In the genomic region with DNA sequence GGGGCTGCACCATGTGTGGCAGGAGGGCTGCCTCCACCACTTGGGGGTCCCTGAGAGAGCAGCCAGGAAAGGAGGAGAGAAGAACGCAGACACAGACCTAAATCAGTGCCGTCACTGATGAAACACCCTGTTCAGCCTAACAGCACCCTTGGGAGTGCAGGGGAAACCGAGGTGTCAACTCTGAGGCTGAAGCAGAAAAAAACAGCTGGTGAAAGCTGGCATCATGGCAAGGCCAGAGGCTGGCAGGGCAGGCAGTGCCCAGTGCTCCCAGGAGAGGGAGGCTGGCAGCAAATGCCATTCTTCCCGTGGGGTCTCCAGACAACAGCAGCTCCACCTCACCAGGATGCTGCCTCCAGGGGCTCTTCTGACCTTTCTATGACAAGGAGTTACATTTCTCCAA, we compare ENCODE assay signal across 25 cellular contexts. TPM values are rescaled to one million over a fixed set of nuclear protein-coding genes. Genes with fewer than 3 reads are reported as not detected.
"Had no signal": no experiment of that assay in that cellular context is flagged by ENCODE, and none has a peak within 500 bp of the region (broad histone marks: within the 10 kb centered on the region; RNA-seq: fewer than 3 reads in every experiment).

No MANE protein-coding gene starts in this region.

- H3K27me3 Mint-ChIP-seq: activated naive CD8-positive, alpha-beta T cell treated with anti-CD3 and anti-CD28 coated beads for 36 hours; activated T-cell treated with anti-CD3 and anti-CD28 coated beads, Interleukin-2, amount 50 U/mL, for 24 hours; activated T-helper 17 cell treated with anti-CD3 and anti-CD28 coated beads, Interleukin-2, amount 50 U/mL, for 72 hours; stimulated activated naive CD8-positive, alpha-beta T cell treated with anti-CD3 and anti-CD28 coated beads, Interleukin-15, Interleukin-2, amounts not matched to agents 100 ng/mL and 50 ng/mL, for 24 hours; T-cell had no signal

- H3K9me3 ChIP-seq: esophagus squamous epithelium, gastrocnemius medialis, neutrophil, ovary, psoas muscle, tibial artery had no signal

- H3K27me3 ChIP-seq: esophagus squamous epithelium, gastrocnemius medialis, neutrophil, ovary, tibial artery had no signal

- H3K4me3 ChIP-seq: esophagus squamous epithelium, gastrocnemius medialis, ovary, psoas muscle, tibial artery had no signal

- H3K27ac ChIP-seq: esophagus squamous epithelium, gastrocnemius medialis, neutrophil, ovary, psoas muscle, tibial artery had no signal

- H3K4me1 Mint-ChIP-seq: endodermal cell, nephron had no signal

- ATAC-seq: activated T-helper 17 cell treated with anti-CD3 and anti-CD28 coated beads, Interleukin-2, amount 50 U/mL, for 72 hours; right cardiac atrium; T-cell had no signal

- H3K27ac Mint-ChIP-seq: activated naive CD8-positive, alpha-beta T cell treated with anti-CD3 and anti-CD28 coated beads for 36 hours; activated T-cell treated with anti-CD3 and anti-CD28 coated beads, Interleukin-2, amount 50 U/mL, for 24 hours; activated T-helper 17 cell treated with anti-CD3 and anti-CD28 coated beads, Interleukin-2, amount 50 U/mL, for 72 hours; endodermal cell; nephron; stimulated activated naive CD8-positive, alpha-beta T cell treated with anti-CD3 and anti-CD28 coated beads, Interleukin-15, Interleukin-2, amounts not matched to agents 100 ng/mL and 50 ng/mL, for 24 hours; T-cell had no signal

- H3K4me3 Mint-ChIP-seq: activated naive CD8-positive, alpha-beta T cell treated with anti-CD3 and anti-CD28 coated beads for 36 hours; activated T-cell treated with anti-CD3 and anti-CD28 coated beads, Interleukin-2, amount 50 U/mL, for 24 hours; activated T-helper 17 cell treated with anti-CD3 and anti-CD28 coated beads, Interleukin-2, amount 50 U/mL, for 72 hours; endodermal cell; nephron; stimulated activated naive CD8-positive, alpha-beta T cell treated with anti-CD3 and anti-CD28 coated beads, Interleukin-15, Interleukin-2, amounts not matched to agents 100 ng/mL and 50 ng/mL, for 24 hours; T-cell had no signal

- DNase-seq: activated CD8-positive, alpha-beta memory T cell treated with anti-CD3 and anti-CD28 coated beads, Interleukin-2, amount 50 U/mL, for 4 hours; activated naive CD8-positive, alpha-beta T cell treated with anti-CD3 and anti-CD28 coated beads for 36 hours; activated T-cell treated with anti-CD3 and anti-CD28 coated beads, Interleukin-2, amount 50 U/mL, for 24 hours; cerebellar nuclear complex; cortex of kidney; endodermal cell; esophagus squamous epithelium; gastrocnemius medialis; hypothalamus; midbrain; stimulated activated CD4-positive, alpha-beta T cell treated with anti-CD3 and anti-CD28 coated beads, Interleukin-1b, Interleukin-23, amount 100 ng/mL, for 48 hours; substantia nigra; T-cell had no signal

- H3K9me3 Mint-ChIP-seq: activated naive CD8-positive, alpha-beta T cell treated with anti-CD3 and anti-CD28 coated beads for 36 hours; activated T-cell treated with anti-CD3 and anti-CD28 coated beads, Interleukin-2, amount 50 U/mL, for 24 hours; activated T-helper 17 cell treated with anti-CD3 and anti-CD28 coated beads, Interleukin-2, amount 50 U/mL, for 72 hours; endodermal cell; nephron; stimulated activated naive CD8-positive, alpha-beta T cell treated with anti-CD3 and anti-CD28 coated beads, Interleukin-15, Interleukin-2, amounts not matched to agents 100 ng/mL and 50 ng/mL, for 24 hours; T-cell had no signal

- H3K36me3 ChIP-seq: ovary had no signal

RNA-seq across cellular contexts. Expression of a gene that starts 59.9 kb away (rescaled TPM):
- total RNA-seq: activated T-helper 17 cell treated with anti-CD3 and anti-CD28 coated beads, Interleukin-2, amount 50 U/mL, for 72 hours; bronchial epithelial cell; endodermal cell; esophagus squamous epithelium; gastrocnemius medialis; lung microvascular endothelial cell; ovary; psoas muscle; right cardiac atrium; skeletal muscle tissue; T-cell; urinary bladder had no signal
- polyA plus RNA-seq: ovary, right cardiac atrium, urinary bladder had no signal
